ENCODE assay signal across 1 cellular context in the genomic region with DNA sequence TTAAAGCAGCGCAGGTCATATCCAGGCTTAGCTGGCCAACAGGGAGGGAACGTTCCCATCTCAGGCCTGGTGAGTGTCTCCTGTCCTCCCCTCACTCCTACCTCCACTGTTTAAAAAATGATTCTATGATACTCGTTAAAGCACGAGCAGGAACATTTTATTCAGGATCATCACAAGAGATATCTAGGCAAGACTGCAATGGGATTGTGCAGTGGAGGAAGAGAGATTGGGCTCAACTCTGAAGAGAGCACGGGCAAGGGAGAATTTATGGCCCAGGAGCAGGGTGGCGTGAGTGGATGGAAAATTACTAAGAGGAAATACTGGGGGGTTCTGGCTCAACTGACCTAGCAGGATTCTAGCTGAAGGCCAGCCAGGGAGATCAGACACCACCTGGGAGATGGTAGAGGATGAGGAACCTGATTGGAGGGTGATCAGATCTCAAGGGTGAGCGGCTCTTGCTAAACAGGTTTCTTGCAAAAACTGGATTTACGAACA.
TF ChIP-seq lines count a peak whose summit lies in the region.

No MANE protein-coding gene starts in this region.

TF ChIP-seq in endothelial cell of umbilical vein, 7 proteins besides CTCF, POLR2A, EP300 and RAD21:
- TF ChIP-seq POLR2AphosphoS5 (IDR thresholded peaks at IDR 0.05; ENCODE audit: insufficient read depth, low read depth, low read length) (no peak), MYC (IDR thresholded peaks at IDR 0.05; ENCODE audit: low read depth, low read length) (no peak), JUN (IDR thresholded peaks at IDR 0.05; ENCODE audit: borderline replicate concordance, insufficient read depth, insufficient read length, low read depth) (no peak), FOS (IDR thresholded peaks at IDR 0.05; ENCODE audit: borderline replicate concordance, insufficient read depth, low read length) (no peak), EZH2 (IDR thresholded peaks at IDR 0.05; ENCODE audit: borderline replicate concordance, low read depth, low read length, severe bottlenecking) (no peak), GATA2 (IDR thresholded peaks at IDR 0.05; ENCODE audit: insufficient read depth, insufficient read length, low read depth, low read length) (no peak)
- TF ChIP-seq, protein P1, sequence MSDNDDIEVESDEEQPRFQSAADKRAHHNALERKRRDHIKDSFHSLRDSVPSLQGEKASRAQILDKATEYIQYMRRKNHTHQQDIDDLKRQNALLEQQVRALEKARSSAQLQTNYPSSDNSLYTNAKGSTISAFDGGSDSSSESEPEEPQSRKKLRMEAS (IDR thresholded peaks at IDR 0.05; ENCODE audit: insufficient read depth, insufficient read length), result no peak
